In the genomic region with DNA sequence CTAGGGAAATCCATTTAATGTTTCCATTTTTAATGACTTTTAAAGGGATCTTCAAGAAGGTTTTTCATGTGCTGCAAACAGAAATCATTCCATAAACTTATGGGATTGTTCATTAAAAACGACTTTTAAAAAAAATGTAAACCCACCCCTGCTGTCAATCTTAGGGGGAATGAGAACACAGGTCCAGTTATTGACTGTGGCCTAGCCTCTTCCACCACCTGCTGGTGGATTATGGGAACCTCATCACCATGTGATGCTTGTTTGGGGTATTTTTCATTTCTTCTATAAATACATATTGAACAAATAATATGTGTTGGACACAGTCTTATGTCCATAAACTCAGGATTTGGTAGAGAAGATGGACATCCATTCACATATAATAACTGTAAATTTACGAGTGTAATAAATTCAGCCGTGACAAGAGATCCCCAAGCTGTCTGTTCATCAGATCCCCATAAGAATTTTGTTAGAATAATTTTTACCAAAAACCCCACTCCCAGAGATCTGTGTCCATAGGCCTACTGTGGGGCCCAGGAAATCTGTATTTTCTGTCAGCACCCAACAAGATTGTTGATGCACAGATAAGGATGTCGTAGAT, we compare ENCODE assay signal across 10 cellular contexts. TPM values are rescaled to one million over a fixed set of nuclear protein-coding genes. Genes with fewer than 3 reads are reported as not detected.
DNase-seq lines count a peak whose midpoint lies in the region; ATAC-seq, FAIRE-seq and TF ChIP-seq lines count a peak whose summit lies in the region.
"Had no signal": no experiment of that assay in that cellular context is flagged by ENCODE, and none has a peak within 500 bp of the region (broad histone marks: within the 10 kb centered on the region; RNA-seq: fewer than 3 reads in every experiment).

No MANE protein-coding gene starts in this region.

- peaks cover 12% of the 10 kb centered on the region for H3K4me1 ChIP-seq in OCI-LY7 (ENCODE audit: insufficient read depth, low read length, poor library complexity, severe bottlenecking)

- H4K20me1 ChIP-seq in OCI-LY7 (ENCODE audit: insufficient read depth, low read length) = no peaks in the 10 kb centered on the region

- FAIRE-seq in D721Med (lab: Jason Lieb, UNC) = no peak

- BruUV-seq in OCI-LY7 (replicated peaks; lab: Mats Ljungman, UMichigan) = no TSS peak

- CTCF ChIA-PET in OCI-LY7 (lab: Charles Lee; ENCODE audit: unreplicated experiment) = no interaction called here

- DNase-seq in D721Med (ENCODE audit: insufficient read length, low spot score) (no peak), HPDE6-E6E7 (ENCODE audit: extremely low spot score) (peak; percentile 57), OCI-LY7 (ENCODE audit: low spot score) (peak; percentile 78), T47D (ENCODE audit: low read depth in 1 of 2, low spot score in 1 of 2) (peak; percentile 43 to 65), kidney epithelial cell (ENCODE audit: low read depth) (no peak)
- peak; percentile 18 to 20 for DNase-seq in stimulated activated CD4-positive, alpha-beta T cell treated with anti-CD3 and anti-CD28 coated beads, Interleukin-4, amount 100 ng/mL, for 48 hours (ENCODE audit: low read depth in 2 of 2)
- DNase-seq in NK-92 treated with Interleukin-12 subunit alpha and Interleukin-12 subunit beta, amount 100 ng/mL, for 24 hours (lab: John Stamatoyannopoulos, UW) = no peak

- H3K9me2 ChIP-seq in OCI-LY7 (ENCODE audit: insufficient read depth, low read length) = no peaks in the 10 kb centered on the region

- H3K9me3 ChIP-seq in OCI-LY7 (ENCODE audit: low read length) = no peaks in the 10 kb centered on the region

- no peak overlapping the region for H2AFZ ChIP-seq in OCI-LY7 (ENCODE audit: low read length)

- TF ChIP-seq CTCF in D721Med (IDR thresholded peaks at IDR 0.05; ENCODE audit: insufficient read depth, missing control alignments) (peak; percentile 91), OCI-LY7 (conservative IDR thresholded peaks at IDR 0.05; ENCODE audit: low read length) (peak; percentile 97), kidney epithelial cell (IDR thresholded peaks at IDR 0.05; ENCODE audit: insufficient read depth, low read length, poor library complexity, severe bottlenecking) (peak; percentile 76)

- H3K36me3 ChIP-seq in OCI-LY7 (ENCODE audit: insufficient read depth, low read length) (no peaks in the 10 kb centered on the region), kidney epithelial cell (ENCODE audit: control insufficient read depth, insufficient read depth, low read length) (no peaks in the 10 kb centered on the region)

- peaks cover 2% of the 10 kb centered on the region for H3K27me3 ChIP-seq in kidney epithelial cell (ENCODE audit: control insufficient read depth, insufficient read depth, low read length)

- in situ Hi-C loops in T47D (cut with HindIII; ENCODE audit: low pct_unique_long_range_greater_than_20kb, low sequenced_read_pairs) = no loop called here

- intact Hi-C loops in OCI-LY7 (cut with micrococcal nuclease; ENCODE audit: unreplicated experiment) = loop anchor here (1.0 to 5.0 kb wide), 2 partner anchors 208 to 289 kb away; a partner anchor contains a TSS

- no peak overlapping the region for H3K4me2 ChIP-seq in OCI-LY7 (ENCODE audit: low read length)

- ATAC-seq in GM21737 (IDR thresholded peaks at IDR 0.05; ENCODE audit: unreplicated experiment) = no peak

- POLR2A ChIA-PET in OCI-LY7 (lab: Charles Lee) = no interaction called here

- no peak overlapping the region for H3K27ac ChIP-seq in OCI-LY7 (ENCODE audit: low read depth, low read length, poor library complexity, severe bottlenecking)
- H3K27ac ChIP-seq: SK-N-MC had no signal

- H3K79me2 ChIP-seq in OCI-LY7 (ENCODE audit: insufficient read depth, low read depth, low read length) = no peaks in the 10 kb centered on the region

- H3K4me3 ChIP-seq in OCI-LY7 (ENCODE audit: low read depth, low read length, poor library complexity, severe bottlenecking) (no peak overlapping the region), kidney epithelial cell (ENCODE audit: low read depth, low read length) (no peak overlapping the region)
- H3K4me3 ChIP-seq: SK-N-MC had no signal

RNA-seq across cellular contexts. Expression of a gene that starts 42.0 kb away (rescaled TPM):
- not detected in 2 replicates for total RNA-seq in OCI-LY7 (2014; rRNA removed; shearing (Covaris generic))
- total RNA-seq in OCI-LY7 (2022) = 0.18 TPM in 1 of 2 replicates, not detected in the other
- total RNA-seq in kidney epithelial cell = 0.33 and 0.48 TPM in 2 replicates
- total RNA-seq: skeletal muscle tissue had no signal

Comparison
In these comparisons a context has a peak if more than half of its experiments do, and no peak if none do; other contexts are left out.
1. DNase-seq: peak in HPDE6-E6E7 (single experiment), OCI-LY7 (single experiment), T47D (2 of 2) and stimulated activated CD4-positive, alpha-beta T cell treated with anti-CD3 and anti-CD28 coated beads, Interleukin-4, amount 100 ng/mL, for 48 hours (2 of 2); none in D721Med (single experiment), kidney epithelial cell (single experiment) and NK-92 treated with Interleukin-12 subunit alpha and Interleukin-12 subunit beta, amount 100 ng/mL, for 24 hours (single experiment).
2. Peak in every context shown above with its lines, with median percentiles within 50 percentile points of each other: CTCF ChIP-seq.